Comparison of ENCODE assay signal across 18 cellular contexts in the genomic region with DNA sequence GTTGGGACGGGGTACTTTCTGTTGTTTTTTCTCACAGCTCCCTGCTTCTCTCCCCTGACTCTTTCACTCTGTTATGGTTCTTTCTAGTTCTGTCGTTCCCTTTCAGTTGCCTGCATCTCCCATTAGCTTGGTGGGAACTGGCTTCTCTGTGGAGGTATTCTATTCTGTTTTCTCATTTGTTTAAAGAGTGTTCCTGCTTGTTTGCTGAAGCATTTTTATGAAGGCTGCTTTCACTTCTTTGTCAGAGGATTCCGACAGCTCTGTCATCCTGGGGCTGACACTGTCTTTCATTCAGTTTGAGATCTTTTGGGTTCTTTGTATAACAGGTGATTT.
A peak's percentile ranks its signal among the peaks of the same experiment; 100 is the strongest.
DNase-seq lines count a peak whose midpoint lies in the region; ATAC-seq and TF ChIP-seq lines count a peak whose summit lies in the region.
"Had no signal": no experiment of that assay in that cellular context is flagged by ENCODE, and none has a peak within 500 bp of the region (broad histone marks: within the 10 kb centered on the region; RNA-seq: fewer than 3 reads in every experiment).

No MANE protein-coding gene starts in this region.

- no peaks in the 10 kb centered on the region for H3K79me2 ChIP-seq in PC-9 (ENCODE audit: low read depth)

- no peak overlapping the region for H2AFZ ChIP-seq in PC-9

- H3K4me2 ChIP-seq in PC-9: no peak overlapping the region

- POLR2A ChIA-PET in CD8-positive, alpha-beta T cell (lab: Charles Lee): no interaction called here
- POLR2A ChIA-PET in naive thymus-derived CD8-positive, alpha-beta T cell (lab: Charles Lee): interaction anchor here (0.8 kb wide), 1 partner anchor 9 kb away, joined by 3 read pairs; no protein-coding TSS in a partner anchor
- POLR2A ChIA-PET in PC-9 (lab: Charles Lee; ENCODE audit: unreplicated experiment): no interaction called here

- DNase-seq in T-helper 2 cell treated with Interferon-gamma antibody and Interleukin-4, amounts not matched to agents 5 μg/mL and 100 μg/mL, for 36 hours (ENCODE audit: low spot score): no peak
- DNase-seq in T-helper 2 cell (no peak), PC-9 (no peak), NCI-H2081 (lab: John Stamatoyannopoulos, UW) (no peak)
- DNase-seq in CD8-positive, alpha-beta T cell: no peak
- DNase-seq in naive thymus-derived CD8-positive, alpha-beta T cell: no peak
- DNase-seq: 8988T, DMS53, foreskin keratinocyte, MM.1S, NCI-H1930, NCI-H446 treated with DMSO at 0.1 percent for 48 hours, tibial artery had no signal

- H3K9me3 ChIP-seq in CD8-positive, alpha-beta T cell (ENCODE audit: low read length): no peaks in the 10 kb centered on the region
- H3K9me3 ChIP-seq in PC-9 (ENCODE audit: insufficient read depth, low read depth): no peaks in the 10 kb centered on the region
- H3K9me3 ChIP-seq: mucosa of descending colon, pancreas, tibial artery had no signal

- peaks cover 39% of the 10 kb centered on the region for H3K4me1 Mint-ChIP-seq in T-helper 2 cell treated with Interferon-gamma antibody and Interleukin-4, amounts not matched to agents 5 μg/mL and 100 μg/mL, for 36 hours (ENCODE audit: low read depth)
- peaks cover 85% of the 10 kb centered on the region for H3K4me1 Mint-ChIP-seq in CD8-positive, alpha-beta T cell (ENCODE audit: low read depth)
- H3K4me1 Mint-ChIP-seq in activated T-helper 17 cell treated with anti-CD3 and anti-CD28 coated beads, Interleukin-2, amount 50 U/mL, for 72 hours: peaks cover 49% of the 10 kb centered on the region
- peaks cover 63 to 97% (median 95%) of the 10 kb centered on the region in 4 donors for H3K4me1 Mint-ChIP-seq in naive thymus-derived CD8-positive, alpha-beta T cell

- intact Hi-C loops in CD8-positive, alpha-beta T cell (cut with DNase I, micrococcal nuclease): no loop called here
- intact Hi-C loops in PC-9 (cut with micrococcal nuclease; ENCODE audit: unreplicated experiment): no loop called here

- peaks cover 63% of the 10 kb centered on the region for H3K4me1 ChIP-seq in CD8-positive, alpha-beta T cell (ENCODE audit: insufficient read depth, low read length)
- H3K4me1 ChIP-seq in PC-9 (replicated peaks; ENCODE audit: insufficient read depth): no peaks in the 10 kb centered on the region
- H3K4me1 ChIP-seq: pancreas had no signal

- no peaks in the 10 kb centered on the region for H3K27me3 ChIP-seq in CD8-positive, alpha-beta T cell (ENCODE audit: insufficient read depth, low read length)
- no peaks in the 10 kb centered on the region for H3K27me3 ChIP-seq in PC-9 (ENCODE audit: insufficient read depth, low read depth)
- H3K27me3 ChIP-seq: foreskin keratinocyte, pancreas had no signal

- peak overlapping the region; percentile 48 for H3K27ac ChIP-seq in CD8-positive, alpha-beta T cell (ENCODE audit: low read depth, low read length)
- no peak overlapping the region for H3K27ac ChIP-seq in PC-9
- H3K27ac ChIP-seq: foreskin keratinocyte, pancreas, tibial artery had no signal

- H3K9me3 Mint-ChIP-seq in T-helper 2 cell treated with Interferon-gamma antibody and Interleukin-4, amounts not matched to agents 5 μg/mL and 100 μg/mL, for 36 hours: peaks cover 5% of the 10 kb centered on the region
- peaks cover 2% of the 10 kb centered on the region for H3K9me3 Mint-ChIP-seq in CD8-positive, alpha-beta T cell
- peaks cover 6% of the 10 kb centered on the region for H3K9me3 Mint-ChIP-seq in activated T-helper 17 cell treated with anti-CD3 and anti-CD28 coated beads, Interleukin-2, amount 50 U/mL, for 72 hours
- peaks cover 0 to 11% (median 2%) of the 10 kb centered on the region in 9 donors for H3K9me3 Mint-ChIP-seq in naive thymus-derived CD8-positive, alpha-beta T cell

- H3K4me3 ChIP-seq in CD8-positive, alpha-beta T cell (ENCODE audit: low read depth, low read length): no peak overlapping the region
- H3K4me3 ChIP-seq in PC-9: no peak overlapping the region
- H3K4me3 ChIP-seq: mucosa of descending colon, pancreas, skin epidermis, tibial artery had no signal

- H4K20me1 ChIP-seq in PC-9 (ENCODE audit: insufficient read depth): no peaks in the 10 kb centered on the region

- TF ChIP-seq CTCF in CD8-positive, alpha-beta T cell (IDR thresholded peaks at IDR 0.05): no peak
- TF ChIP-seq CTCF in PC-9 (conservative IDR thresholded peaks at IDR 0.05): no peak

- peak overlapping the region; percentile 80 for H3K27ac Mint-ChIP-seq in T-helper 2 cell treated with Interferon-gamma antibody and Interleukin-4, amounts not matched to agents 5 μg/mL and 100 μg/mL, for 36 hours
- H3K27ac Mint-ChIP-seq in CD8-positive, alpha-beta T cell: peak overlapping the region; percentile 87
- H3K27ac Mint-ChIP-seq in activated T-helper 17 cell treated with anti-CD3 and anti-CD28 coated beads, Interleukin-2, amount 50 U/mL, for 72 hours: peak overlapping the region; percentile 78
- H3K27ac Mint-ChIP-seq in naive thymus-derived CD8-positive, alpha-beta T cell: peak overlapping the region; percentile 61 to 96 (median 84)

- H3F3A ChIP-seq in PC-9 (ENCODE audit: insufficient read depth, low read depth): no peaks in the 10 kb centered on the region

- H3K36me3 Mint-ChIP-seq in T-helper 2 cell treated with Interferon-gamma antibody and Interleukin-4, amounts not matched to agents 5 μg/mL and 100 μg/mL, for 36 hours (ENCODE audit: low read depth): peaks cover 4% of the 10 kb centered on the region
- no peaks in the 10 kb centered on the region for H3K36me3 Mint-ChIP-seq in CD8-positive, alpha-beta T cell
- H3K36me3 Mint-ChIP-seq in activated T-helper 17 cell treated with anti-CD3 and anti-CD28 coated beads, Interleukin-2, amount 50 U/mL, for 72 hours (ENCODE audit: low read depth): no peaks in the 10 kb centered on the region
- peaks cover 0 to 9% (median 5%) of the 10 kb centered on the region in 3 donors for H3K36me3 Mint-ChIP-seq in naive thymus-derived CD8-positive, alpha-beta T cell

- ATAC-seq in CD8-positive, alpha-beta T cell: no peak
- ATAC-seq in activated T-helper 17 cell treated with anti-CD3 and anti-CD28 coated beads, Interleukin-2, amount 50 U/mL, for 72 hours (replicated peaks): no peak
- peak in 1 of 2 donors; percentile 53 for ATAC-seq in naive thymus-derived CD8-positive, alpha-beta T cell
- ATAC-seq in HG03159 (IDR thresholded peaks at IDR 0.05; ENCODE audit: unreplicated experiment): no peak
- ATAC-seq: foreskin keratinocyte, mucosa of descending colon, pancreas had no signal

- H3K9me2 ChIP-seq in PC-9 (ENCODE audit: insufficient read depth): no peaks in the 10 kb centered on the region

- no TSS peak for BruUV-seq in PC-9 (replicated peaks; lab: Mats Ljungman, UMichigan)

- CTCF ChIA-PET in CD8-positive, alpha-beta T cell (lab: Charles Lee): interaction anchor here (1.1 kb wide), 1 partner anchor 37 kb away, joined by 3 read pairs; no protein-coding TSS in a partner anchor
- CTCF ChIA-PET in PC-9 (lab: Charles Lee): no interaction called here

- no peaks in the 10 kb centered on the region for H3K36me3 ChIP-seq in CD8-positive, alpha-beta T cell (ENCODE audit: insufficient read depth, low read length)
- H3K36me3 ChIP-seq in PC-9 (ENCODE audit: low read depth): no peaks in the 10 kb centered on the region
- H3K36me3 ChIP-seq: pancreas, tibial artery had no signal

- peaks cover 16% of the 10 kb centered on the region for H3K27me3 Mint-ChIP-seq in T-helper 2 cell treated with Interferon-gamma antibody and Interleukin-4, amounts not matched to agents 5 μg/mL and 100 μg/mL, for 36 hours (ENCODE audit: low read depth)
- no peaks in the 10 kb centered on the region for H3K27me3 Mint-ChIP-seq in CD8-positive, alpha-beta T cell (ENCODE audit: low read depth)
- H3K27me3 Mint-ChIP-seq in activated T-helper 17 cell treated with anti-CD3 and anti-CD28 coated beads, Interleukin-2, amount 50 U/mL, for 72 hours: peaks cover 2% of the 10 kb centered on the region
- H3K27me3 Mint-ChIP-seq in naive thymus-derived CD8-positive, alpha-beta T cell: peaks cover 0 to 33% (median under 1%) of the 10 kb centered on the region in 5 donors

- peak overlapping the region; percentile 37 for H3K4me3 Mint-ChIP-seq in T-helper 2 cell treated with Interferon-gamma antibody and Interleukin-4, amounts not matched to agents 5 μg/mL and 100 μg/mL, for 36 hours
- peak overlapping the region; percentile 33 for H3K4me3 Mint-ChIP-seq in CD8-positive, alpha-beta T cell
- H3K4me3 Mint-ChIP-seq in activated T-helper 17 cell treated with anti-CD3 and anti-CD28 coated beads, Interleukin-2, amount 50 U/mL, for 72 hours: peak overlapping the region; percentile 54
- H3K4me3 Mint-ChIP-seq in naive thymus-derived CD8-positive, alpha-beta T cell: peak overlapping the region; percentile 13 to 89 (median 71)
